In the genomic region with DNA sequence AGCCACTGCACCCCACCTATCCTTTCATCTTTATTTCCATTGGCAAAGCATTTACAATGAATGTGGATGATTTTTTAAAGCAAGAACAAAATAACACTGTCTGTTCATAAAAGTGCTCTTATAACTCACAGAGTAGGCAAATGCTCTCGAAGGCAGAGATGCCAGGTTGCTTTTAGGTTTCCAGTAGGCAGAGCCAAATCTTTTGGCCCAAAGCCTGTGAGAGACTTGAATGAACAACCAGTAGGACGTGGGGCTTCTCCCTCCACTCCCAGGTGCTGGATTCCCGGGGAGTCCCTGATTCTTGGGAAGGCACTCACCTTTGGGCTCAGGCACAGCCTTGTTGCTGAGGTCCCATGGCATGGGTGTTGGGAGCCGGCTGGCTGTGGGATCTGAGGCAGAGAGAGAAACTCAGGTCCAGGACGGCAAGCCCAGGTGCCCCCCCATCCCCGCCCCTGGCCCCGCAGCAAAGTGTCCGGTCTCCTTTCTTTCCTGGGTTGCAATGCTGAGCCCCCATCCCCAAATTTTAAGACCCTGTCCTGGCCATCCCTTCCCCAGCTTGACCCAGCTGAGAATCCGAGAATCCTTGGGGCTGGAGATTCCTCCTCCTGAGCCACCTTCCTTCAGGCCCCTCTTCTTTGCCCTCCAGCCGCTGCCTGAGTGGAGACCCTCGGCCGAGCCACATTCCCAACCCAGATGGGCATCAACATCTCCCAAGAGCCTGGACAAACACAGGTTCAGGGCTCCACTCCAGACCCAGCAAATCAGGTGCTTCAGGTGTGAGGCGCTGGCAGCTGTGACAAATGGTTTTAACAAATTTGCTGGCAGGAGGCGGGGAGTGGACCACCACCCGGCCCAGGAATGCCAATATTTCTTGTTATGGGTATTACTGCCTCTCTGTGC, we compare ENCODE assay signal across 26 cellular contexts. TPM values are rescaled to one million over a fixed set of nuclear protein-coding genes. Genes with fewer than 3 reads are reported as not detected.
"Had no signal": no experiment of that assay in that cellular context is flagged by ENCODE, and none has a peak within 500 bp of the region (broad histone marks: within the 10 kb centered on the region; RNA-seq: fewer than 3 reads in every experiment).

No MANE protein-coding gene starts in this region.

- H3K4me3 ChIP-seq: esophagus squamous epithelium, right lobe of liver, thoracic aorta had no signal

- H3K36me3 ChIP-seq: esophagus squamous epithelium, left ventricle myocardium inferior, right lobe of liver, thoracic aorta had no signal

- H3K9me3 ChIP-seq: right lobe of liver had no signal

- DNase-seq: activated CD4-positive, alpha-beta T cell treated with anti-CD3 and anti-CD28 coated beads for 36 hours; activated CD4-positive, alpha-beta T cell treated with anti-CD3 and anti-CD28 coated beads, Interleukin-2, amount 50 U/mL, for 4 hours; activated CD4-positive, CD25-positive, alpha-beta regulatory T cell; activated naive CD4-positive, alpha-beta T cell treated with anti-CD3 and anti-CD28 coated beads, Interleukin-2, amount 50 U/mL, for 16 hours; activated T-cell treated with anti-CD3 and anti-CD28 coated beads, Interleukin-2, amount 50 U/mL, for 48 hours; amygdala; dermis blood vessel endothelial cell; effector CD4-positive, alpha-beta T cell; esophagus squamous epithelium; left ventricle myocardium inferior; right lobe of liver; stimulated activated CD4-positive, alpha-beta T cell treated with anti-CD3 and anti-CD28 coated beads, Interleukin-4, amount 100 ng/mL, for 24 hours; T-cell; trophoblast cell had no signal

- H3K27me3 ChIP-seq: right lobe of liver had no signal

- FAIRE-seq: endometrium, frontal cortex, islet of Langerhans, urothelium cell line had no signal

- H3K27ac ChIP-seq: epithelial cell of prostate, esophagus squamous epithelium, left ventricle myocardium inferior, right lobe of liver, thoracic aorta had no signal

- H3K27me3 Mint-ChIP-seq: activated CD4-positive, alpha-beta T cell treated with anti-CD3 and anti-CD28 coated beads for 36 hours; stimulated activated naive CD8-positive, alpha-beta T cell treated with anti-CD3 and anti-CD28 coated beads, Interleukin-15, Interleukin-2, amounts not matched to agents 100 ng/mL and 50 ng/mL, for 24 hours had no signal

- ATAC-seq: activated CD4-positive, alpha-beta T cell treated with anti-CD3 and anti-CD28 coated beads for 36 hours; natural killer cell treated with Interleukin-12 subunit alpha and Interleukin-12 subunit beta and Interleukin-15 and Interleukin-18, amount 100 ng/mL, for 72 hours; right lobe of liver; stimulated activated effector memory CD8-positive, alpha-beta T cell treated with anti-CD3 and anti-CD28 coated beads, Interleukin-12 subunit alpha, Interleukin-12 subunit beta, amount 100 ng/mL, for 72 hours; T-cell had no signal

- H3K4me3 Mint-ChIP-seq: activated CD4-positive, alpha-beta T cell treated with anti-CD3 and anti-CD28 coated beads for 36 hours; natural killer cell treated with Interleukin-12 subunit alpha and Interleukin-12 subunit beta and Interleukin-15 and Interleukin-18, amount 100 ng/mL, for 72 hours; stimulated activated effector memory CD8-positive, alpha-beta T cell treated with anti-CD3 and anti-CD28 coated beads, Interleukin-12 subunit alpha, Interleukin-12 subunit beta, amount 100 ng/mL, for 72 hours; stimulated activated naive CD8-positive, alpha-beta T cell treated with anti-CD3 and anti-CD28 coated beads, Interleukin-15, Interleukin-2, amounts not matched to agents 100 ng/mL and 50 ng/mL, for 24 hours; T-cell had no signal

- H3K27ac Mint-ChIP-seq: stimulated activated effector memory CD8-positive, alpha-beta T cell treated with anti-CD3 and anti-CD28 coated beads, Interleukin-12 subunit alpha, Interleukin-12 subunit beta, amount 100 ng/mL, for 72 hours; stimulated activated naive CD8-positive, alpha-beta T cell treated with anti-CD3 and anti-CD28 coated beads, Interleukin-15, Interleukin-2, amounts not matched to agents 100 ng/mL and 50 ng/mL, for 24 hours; T-cell had no signal

- H3K36me3 Mint-ChIP-seq: stimulated activated effector memory CD8-positive, alpha-beta T cell treated with anti-CD3 and anti-CD28 coated beads, Interleukin-12 subunit alpha, Interleukin-12 subunit beta, amount 100 ng/mL, for 72 hours had no signal

RNA-seq across cellular contexts. Expression of a gene that starts 5.8 kb away (rescaled TPM):
- total RNA-seq: esophagus squamous epithelium, frontal cortex, left ventricle myocardium inferior, osteoblast, SK-MEL-5, skeletal muscle tissue, thoracic aorta had no signal
